5 cellular contexts compared by ENCODE assay signal in genomic region chr12:77372469-77372868, GRCh38.
"Had no signal": no experiment of that assay in that cellular context is flagged by ENCODE, and none has a peak within 500 bp of the region (broad histone marks: within the 10 kb centered on the region; RNA-seq: fewer than 3 reads in every experiment).

No MANE protein-coding gene starts in this region.

- H3K4me3 ChIP-seq: GM23338, K562 had no signal

- H3K27ac Mint-ChIP-seq: GM23338, H9 had no signal

- H3K9me3 Mint-ChIP-seq: GM23338, H9 had no signal

- DNase-seq: H9, HCEC 1CT, IMR-90 had no signal

- ATAC-seq: GM23338, K562 had no signal

- H3K4me1 Mint-ChIP-seq: GM23338, H9 had no signal

- H3K4me3 Mint-ChIP-seq: GM23338, H9 had no signal
